9 cellular contexts compared by ENCODE assay signal in genomic region chr14:66509874-66510273, GRCh38. TPM values are rescaled to one million over a fixed set of nuclear protein-coding genes. Genes with fewer than 3 reads are reported as not detected.
DNase-seq lines count a peak whose midpoint lies in the region; ATAC-seq and TF ChIP-seq lines count a peak whose summit lies in the region.
"Had no signal": no experiment of that assay in that cellular context is flagged by ENCODE, and none has a peak within 500 bp of the region (broad histone marks: within the 10 kb centered on the region; RNA-seq: fewer than 3 reads in every experiment).

No MANE protein-coding gene starts in this region.

- H3K27ac Mint-ChIP-seq in CD4-positive, alpha-beta T cell: no peak overlapping the region
- H3K27ac Mint-ChIP-seq in nephron progenitor cell: no peak overlapping the region

- no peaks in the 10 kb centered on the region for H3K27me3 ChIP-seq in CD4-positive, alpha-beta T cell (ENCODE audit: control insufficient read depth, insufficient read depth, low read length)
- no peaks in the 10 kb centered on the region for H3K27me3 ChIP-seq in KMS-11 (ENCODE audit: insufficient read depth, low read depth)

- H3K4me1 ChIP-seq in KMS-11 (ENCODE audit: low read depth, poor library complexity, severe bottlenecking): peaks cover 46% of the 10 kb centered on the region

- peak overlapping the region; percentile 84 for H3K4me3 Mint-ChIP-seq in CD4-positive, alpha-beta T cell
- H3K4me3 Mint-ChIP-seq in nephron progenitor cell: peak overlapping the region; percentile 87

- H3K36me3 ChIP-seq in KMS-11 (ENCODE audit: insufficient read depth): no peaks in the 10 kb centered on the region

- H4K20me1 ChIP-seq in KMS-11 (ENCODE audit: insufficient read depth): no peaks in the 10 kb centered on the region

- no peak overlapping the region; the same call in 1 of the 2 replicates for H3K9ac ChIP-seq in KMS-11

- TF ChIP-seq CTCF in CD4-positive, alpha-beta T cell (IDR thresholded peaks at IDR 0.05): no peak
- TF ChIP-seq CTCF in KMS-11 (conservative IDR thresholded peaks at IDR 0.05; ENCODE audit: low read depth, low read length) (no peak), nephron progenitor cell (IDR thresholded peaks at IDR 0.05) (no peak)

- no peak overlapping the region for H3K4me3 ChIP-seq in KMS-11 (IDR thresholded peaks at IDR 0.05; ENCODE audit: insufficient read depth, low read depth, low read length)

- H3K36me3 Mint-ChIP-seq in CD4-positive, alpha-beta T cell (ENCODE audit: low read depth): peaks cover 14% of the 10 kb centered on the region
- no peaks in the 10 kb centered on the region for H3K36me3 Mint-ChIP-seq in nephron progenitor cell (ENCODE audit: low read depth)

- H3K4me2 ChIP-seq in KMS-11: peak overlapping the region; percentile 36

- no peaks in the 10 kb centered on the region for H3K27me3 Mint-ChIP-seq in CD4-positive, alpha-beta T cell
- peaks cover 20% of the 10 kb centered on the region for H3K27me3 Mint-ChIP-seq in nephron progenitor cell (ENCODE audit: low read depth, poor library complexity)

- H3K9me3 ChIP-seq in CD4-positive, alpha-beta T cell (ENCODE audit: control insufficient read depth, low read length): no peaks in the 10 kb centered on the region

- intact Hi-C loops in CD4-positive, alpha-beta T cell (cut with DNase I, micrococcal nuclease): loop anchor here in 1 of 2 experiments (5.0 to 10.0 kb wide), 6 partner anchors 732 to 1595 kb away; partner anchors contain the start of genes CHURC1, EIF2S1, FUT8 and MAX

- H3K27ac ChIP-seq in CD4-positive, alpha-beta T cell (ENCODE audit: low read depth, low read length): no peak overlapping the region
- no peak overlapping the region for H3K27ac ChIP-seq in KMS-11
- no peak overlapping the region for H3K27ac ChIP-seq in substantia nigra (ENCODE audit: low read depth, low read length, poor library complexity, severe bottlenecking)

- no peak overlapping the region for H2AFZ ChIP-seq in KMS-11 (ENCODE audit: low read depth)

- H3K79me2 ChIP-seq in KMS-11 (ENCODE audit: insufficient read depth, low read depth): peaks cover 56% of the 10 kb centered on the region; the same call in 1 of the 2 replicates

- ATAC-seq in CD4-positive, alpha-beta T cell (ENCODE audit: poor library complexity): no peak
- no peak for ATAC-seq in GM21576 (IDR thresholded peaks at IDR 0.05; ENCODE audit: unreplicated experiment)

- DNase-seq in CD4-positive, alpha-beta T cell: no peak
- DNase-seq in dermis blood vessel endothelial cell (peak; percentile 12), nephron progenitor cell (no peak), A172 (ENCODE audit: low spot score) (no peak), substantia nigra (lab: John Stamatoyannopoulos, UW) (no peak)
- no peak for DNase-seq in stimulated activated CD4-positive, alpha-beta T cell treated with anti-CD3 and anti-CD28 coated beads, Interleukin-2, amount 100 ng/mL, for 48 hours
- DNase-seq: activated gamma-delta T cell had no signal

- CTCF ChIA-PET in CD4-positive, alpha-beta T cell (lab: Charles Lee): interaction anchor here (0.5 kb wide), 1 partner anchor 599 kb away, joined by 3 read pairs; no protein-coding TSS in a partner anchor

- no peaks in the 10 kb centered on the region for H3K9me3 Mint-ChIP-seq in CD4-positive, alpha-beta T cell
- no peaks in the 10 kb centered on the region for H3K9me3 Mint-ChIP-seq in nephron progenitor cell

- H3K4me1 Mint-ChIP-seq in CD4-positive, alpha-beta T cell (ENCODE audit: low read depth): peaks cover 47% of the 10 kb centered on the region
- H3K4me1 Mint-ChIP-seq in nephron progenitor cell: peaks cover 25% of the 10 kb centered on the region

- POLR2A ChIA-PET in CD4-positive, alpha-beta T cell (lab: Charles Lee): interaction anchor here (1.1 kb wide), 1 partner anchor 13 kb away, joined by 3 read pairs; no protein-coding TSS in a partner anchor

RNA-seq across cellular contexts. Expression of gene GPHN, which starts 1.9 kb away (rescaled TPM):
- total RNA-seq in CD4-positive, alpha-beta T cell: 10 to 100 TPM; 10.0 to 10.7 TPM
- 8.8 and 21.6 TPM in 2 replicates for total RNA-seq in dermis blood vessel endothelial cell
- 10.7 and 13.3 TPM in 2 replicates for total RNA-seq in A172 (2014; rRNA removed; shearing (Covaris generic))

RNA-seq across cellular contexts. Expression of gene CCDC196, which starts 23.7 kb away (rescaled TPM):
- total RNA-seq in CD4-positive, alpha-beta T cell: not detected
- total RNA-seq in dermis blood vessel endothelial cell: not detected in 2 replicates
- total RNA-seq in A172 (2014; rRNA removed; shearing (Covaris generic)): not detected in 2 replicates
